Comparison of ENCODE assay signal across 10 cellular contexts in the genomic region with DNA sequence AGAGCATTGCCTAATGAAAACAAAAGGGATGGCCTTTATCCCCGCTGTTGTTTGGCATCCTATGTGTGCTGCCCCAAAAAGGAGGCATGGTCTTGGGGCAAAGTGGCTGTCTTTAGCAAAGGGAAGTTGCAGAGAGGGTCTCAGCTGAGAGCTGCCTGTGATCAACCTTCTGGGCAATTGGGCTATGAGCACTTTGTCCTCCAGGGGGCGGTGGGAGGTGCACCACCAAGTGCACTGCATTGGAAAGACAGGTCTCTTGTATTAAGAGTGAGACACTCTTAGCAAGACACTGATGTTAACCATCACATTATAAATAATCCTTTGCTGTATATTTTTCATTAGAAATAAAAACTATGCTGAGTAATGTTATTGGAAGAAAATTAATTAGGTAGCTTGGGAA.
DNase-seq lines count a peak whose midpoint lies in the region; ATAC-seq and TF ChIP-seq lines count a peak whose summit lies in the region.
"Had no signal": no experiment of that assay in that cellular context is flagged by ENCODE, and none has a peak within 500 bp of the region (broad histone marks: within the 10 kb centered on the region; RNA-seq: fewer than 3 reads in every experiment).

No MANE protein-coding gene starts in this region.

- H3K36me3 Mint-ChIP-seq in activated naive CD4-positive, alpha-beta T cell treated with anti-CD3 and anti-CD28 coated beads for 36 hours (ENCODE audit: low read depth), result no peaks in the 10 kb centered on the region
- H3K36me3 Mint-ChIP-seq in endothelial cell (ENCODE audit: low read depth, unreplicated experiment), result no peaks in the 10 kb centered on the region

- H3K27ac Mint-ChIP-seq in activated naive CD4-positive, alpha-beta T cell treated with anti-CD3 and anti-CD28 coated beads for 36 hours, result no peak overlapping the region
- H3K27ac Mint-ChIP-seq in endothelial cell (ENCODE audit: unreplicated experiment), result no peak overlapping the region

- peak; percentile 75 for TF ChIP-seq CTCF in endothelial cell (IDR thresholded peaks at IDR 0.05; ENCODE audit: unreplicated experiment)

- peak; percentile 10 for DNase-seq in activated naive CD4-positive, alpha-beta T cell treated with anti-CD3 and anti-CD28 coated beads for 36 hours
- DNase-seq in activated naive CD4-positive, alpha-beta T cell treated with anti-CD3 and anti-CD28 coated beads, Interleukin-2, amount 50 U/mL, for 16 hours, result no peak
- DNase-seq in NCI-H748 (lab: John Stamatoyannopoulos, UW; ENCODE audit: unreplicated experiment), result peak; percentile 58
- DNase-seq in endothelial cell (ENCODE audit: low spot score), result peak; percentile 75
- DNase-seq in stimulated activated naive CD8-positive, alpha-beta T cell treated with anti-CD3 and anti-CD28 coated beads, Interleukin-15, Interleukin-2, amounts not matched to agents 100 U/mL and 50 U/mL, for 24 hours, result peak; percentile 16
- no peak for DNase-seq in NCI-H345 (lab: John Stamatoyannopoulos, UW)
- DNase-seq in effector CD8-positive, alpha-beta T cell (lab: John Stamatoyannopoulos, UW), result no peak
- DNase-seq: activated T-cell treated with anti-CD3 and anti-CD28 coated beads, Interleukin-2, amount 50 U/mL, for 4 hours; DMS79 treated with DMSO at 0.1 percent for 48 hours had no signal

- intact Hi-C loops in activated naive CD4-positive, alpha-beta T cell treated with anti-CD3 and anti-CD28 coated beads for 36 hours (cut with micrococcal nuclease), result no loop called here

- H3K4me1 Mint-ChIP-seq in activated naive CD4-positive, alpha-beta T cell treated with anti-CD3 and anti-CD28 coated beads for 36 hours (ENCODE audit: low read depth), result no peaks in the 10 kb centered on the region
- H3K4me1 Mint-ChIP-seq in endothelial cell (ENCODE audit: unreplicated experiment), result no peaks in the 10 kb centered on the region

- ATAC-seq in stimulated activated naive CD8-positive, alpha-beta T cell treated with anti-CD3 and anti-CD28 coated beads, Interleukin-15, Interleukin-2, amounts not matched to agents 100 U/mL and 50 U/mL, for 24 hours, result no peak
- no peak for ATAC-seq in GM18511 (IDR thresholded peaks at IDR 0.05; ENCODE audit: unreplicated experiment)
- ATAC-seq: activated T-cell treated with anti-CD3 and anti-CD28 coated beads, Interleukin-2, amount 50 U/mL, for 4 hours had no signal

- CTCF ChIA-PET in activated naive CD4-positive, alpha-beta T cell treated with anti-CD3 and anti-CD28 coated beads for 36 hours (lab: Charles Lee), result no interaction called here

- H3K27me3 Mint-ChIP-seq in activated naive CD4-positive, alpha-beta T cell treated with anti-CD3 and anti-CD28 coated beads for 36 hours (ENCODE audit: low read depth), result no peaks in the 10 kb centered on the region
- H3K27me3 Mint-ChIP-seq in endothelial cell (ENCODE audit: unreplicated experiment), result no peaks in the 10 kb centered on the region

- H3K9me3 Mint-ChIP-seq in activated naive CD4-positive, alpha-beta T cell treated with anti-CD3 and anti-CD28 coated beads for 36 hours, result peaks cover 12% of the 10 kb centered on the region
- no peaks in the 10 kb centered on the region for H3K9me3 Mint-ChIP-seq in endothelial cell (ENCODE audit: unreplicated experiment)

- H3K4me3 Mint-ChIP-seq in activated naive CD4-positive, alpha-beta T cell treated with anti-CD3 and anti-CD28 coated beads for 36 hours, result no peak overlapping the region
- H3K4me3 Mint-ChIP-seq in endothelial cell (ENCODE audit: unreplicated experiment), result no peak overlapping the region
- H3K4me3 Mint-ChIP-seq: activated T-cell treated with anti-CD3 and anti-CD28 coated beads, Interleukin-2, amount 50 U/mL, for 4 hours had no signal

Comparison
In these comparisons a context has a peak if more than half of its experiments do, and no peak if none do; other contexts are left out.
1. DNase-seq: peak in activated naive CD4-positive, alpha-beta T cell treated with anti-CD3 and anti-CD28 coated beads for 36 hours (single experiment), NCI-H748 (single experiment), endothelial cell (single experiment) and stimulated activated naive CD8-positive, alpha-beta T cell treated with anti-CD3 and anti-CD28 coated beads, Interleukin-15, Interleukin-2, amounts not matched to agents 100 U/mL and 50 U/mL, for 24 hours (single experiment); none in activated naive CD4-positive, alpha-beta T cell treated with anti-CD3 and anti-CD28 coated beads, Interleukin-2, amount 50 U/mL, for 16 hours (single experiment), NCI-H345 (single experiment) and effector CD8-positive, alpha-beta T cell (single experiment).